In the genomic region with DNA sequence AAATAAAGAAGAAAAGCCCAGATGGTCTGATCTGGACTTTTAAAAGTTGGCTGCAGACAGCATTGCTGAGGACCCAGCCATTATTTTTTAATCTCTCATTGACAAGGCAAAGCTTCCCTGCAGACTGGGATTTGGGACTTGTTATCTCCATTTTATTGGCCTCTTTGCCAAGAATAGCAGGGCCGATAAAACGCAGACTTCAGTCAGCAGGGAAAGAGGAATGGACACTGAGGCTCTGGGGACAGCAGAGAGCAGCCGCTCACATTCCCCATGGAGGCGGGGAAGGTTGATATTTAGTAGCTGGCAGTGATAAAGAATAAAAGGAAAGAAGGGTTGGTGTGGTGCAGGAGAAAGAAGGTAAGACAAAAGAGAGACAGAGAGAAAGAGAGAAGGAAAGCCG, we compare ENCODE assay signal across 18 cellular contexts.
DNase-seq lines count a peak whose midpoint lies in the region; ATAC-seq, FAIRE-seq and TF ChIP-seq lines count a peak whose summit lies in the region.
"Had no signal": no experiment of that assay in that cellular context is flagged by ENCODE, and none has a peak within 500 bp of the region (broad histone marks: within the 10 kb centered on the region; RNA-seq: fewer than 3 reads in every experiment).

No MANE protein-coding gene starts in this region.

- TF ChIP-seq EP300 in HepG2 (IDR thresholded peaks at IDR 0.05; ENCODE audit: low read depth in 2 of 2, low read length in 2 of 2): no peak
- TF ChIP-seq EP300 in HepG2 (CRISPR knock-in tag; IDR thresholded peaks at IDR 0.05; ENCODE audit: borderline replicate concordance): no peak

- in situ Hi-C loops in HepG2 (cut with HindIII; ENCODE audit: extremely low pct_ligation_motif_present, low pct_unique_long_range_greater_than_20kb): no loop called here

- no peaks in the 10 kb centered on the region for H3K9me2 ChIP-seq in hepatocyte (replicated peaks; ENCODE audit: insufficient read depth)

- H3K9ac ChIP-seq in smooth muscle cell (ENCODE audit: low read depth) (no peak overlapping the region), HepG2 (ENCODE audit: insufficient read depth, low read depth, low read length) (no peak overlapping the region)

- FAIRE-seq in HepG2 (lab: Jason Lieb, UNC): no peak
- FAIRE-seq: GM12878, H54 had no signal

- TF ChIP-seq CTCF in right atrium auricular region (IDR thresholded peaks at IDR 0.05) (no peak), fibroblast of pulmonary artery (IDR thresholded peaks at IDR 0.05; ENCODE audit: low read length, missing control alignments) (no peak), hepatocyte (IDR thresholded peaks at IDR 0.05; ENCODE audit: poor library complexity) (no peak), smooth muscle cell (IDR thresholded peaks at IDR 0.05; ENCODE audit: borderline replicate concordance, insufficient read depth, poor library complexity, severe bottlenecking) (no peak), HepG2 (CRISPR knock-in tag; IDR thresholded peaks at IDR 0.05) (no peak)
- no peak for TF ChIP-seq CTCF in CD8-positive, alpha-beta T cell (IDR thresholded peaks at IDR 0.05)

- H3K9me3 ChIP-seq in right atrium auricular region (no peaks in the 10 kb centered on the region), hepatocyte (ENCODE audit: low read depth) (no peaks in the 10 kb centered on the region), smooth muscle cell (replicated peaks; ENCODE audit: low read depth) (no peaks in the 10 kb centered on the region), HepG2 (ENCODE audit: low read length) (no peaks in the 10 kb centered on the region)
- no peaks in the 10 kb centered on the region for H3K9me3 ChIP-seq in CD8-positive, alpha-beta T cell (ENCODE audit: low read length)
- H3K9me3 ChIP-seq: Caco-2, HAP-1 had no signal

- H2AFZ ChIP-seq in hepatocyte (no peak overlapping the region), smooth muscle cell (ENCODE audit: low read depth) (no peak overlapping the region), HepG2 (ENCODE audit: low read length) (no peak overlapping the region)

- intact Hi-C loops in Right ventricle myocardium superior (cut with DNase I): no loop called here
- intact Hi-C loops in HepG2 (cut with micrococcal nuclease; ENCODE audit: unreplicated experiment): no loop called here
- intact Hi-C loops in CD8-positive, alpha-beta T cell (cut with DNase I, micrococcal nuclease): no loop called here

- H3K27ac ChIP-seq in right atrium auricular region (no peak overlapping the region), hepatocyte (no peak overlapping the region), smooth muscle cell (ENCODE audit: low read depth) (no peak overlapping the region), HepG2 (ENCODE audit: extremely low read length, insufficient read depth, low read length) (no peak overlapping the region)
- no peak overlapping the region for H3K27ac ChIP-seq in CD8-positive, alpha-beta T cell (ENCODE audit: low read depth, low read length)

- no peak overlapping the region for H3K27ac Mint-ChIP-seq in CD8-positive, alpha-beta T cell
- H3K27ac Mint-ChIP-seq: CD4-positive, alpha-beta memory T cell; HFFc6 had no signal

- DNase-seq in Right ventricle myocardium superior (no peak), right atrium auricular region (ENCODE audit: low spot score) (no peak), fibroblast of pulmonary artery (ENCODE audit: low read depth) (peak; percentile 14), hepatocyte (ENCODE audit: low spot score) (peak; percentile 10), smooth muscle cell (lab: John Stamatoyannopoulos, UW; ENCODE audit: unreplicated experiment) (no peak), HepG2 (ENCODE audit: low spot score) (no peak)
- no peak for DNase-seq in CD8-positive, alpha-beta T cell
- DNase-seq: C1 segment of cervical spinal cord; Caco-2; CD4-positive, alpha-beta memory T cell; DMS153; DND-41; GDM1; GOT3; HFFc6 had no signal

- no peaks in the 10 kb centered on the region for H3K27me3 ChIP-seq in right atrium auricular region
- H3K27me3 ChIP-seq in hepatocyte: no peaks in the 10 kb centered on the region
- no peaks in the 10 kb centered on the region for H3K27me3 ChIP-seq in smooth muscle cell (ENCODE audit: low read depth)
- no peaks in the 10 kb centered on the region for H3K27me3 ChIP-seq in HepG2 (ENCODE audit: control insufficient read depth in 1 of 2, insufficient read depth in 2 of 2, low read length in 2 of 2)
- no peaks in the 10 kb centered on the region for H3K27me3 ChIP-seq in CD8-positive, alpha-beta T cell (ENCODE audit: insufficient read depth, low read length)

- no peaks in the 10 kb centered on the region for H3K36me3 Mint-ChIP-seq in CD8-positive, alpha-beta T cell
- H3K36me3 Mint-ChIP-seq: CD4-positive, alpha-beta memory T cell had no signal

- H3K4me2 ChIP-seq in hepatocyte (no peak overlapping the region), smooth muscle cell (peak overlapping the region; percentile 4), HepG2 (ENCODE audit: low read depth, low read length) (no peak overlapping the region)

- H3K4me3 ChIP-seq in right atrium auricular region (no peak overlapping the region), fibroblast of pulmonary artery (replicated peaks; ENCODE audit: low read depth, low read length) (no peak overlapping the region), hepatocyte (no peak overlapping the region), smooth muscle cell (no peak overlapping the region), HepG2 (replicated peaks in 1 of 3; ENCODE audit: insufficient read depth in 1 of 3, low read depth in 2 of 3, low read length in 3 of 3) (no peak overlapping the region)
- H3K4me3 ChIP-seq in CD8-positive, alpha-beta T cell (ENCODE audit: low read depth, low read length): no peak overlapping the region
- H3K4me3 ChIP-seq: GM12878, HAP-1 had no signal

- CTCF ChIA-PET in HepG2 (lab: Yijun Ruan, JAX; ENCODE audit: low intra/inter-chr PET ratio, low total read pairs): interaction anchor here (0.6 kb wide), 1 partner anchor 1940 kb away, joined by 3 read pairs; no protein-coding TSS in a partner anchor
- CTCF ChIA-PET in CD8-positive, alpha-beta T cell (lab: Charles Lee): no interaction called here

- H4K20me1 ChIP-seq in hepatocyte (ENCODE audit: insufficient read depth, poor library complexity, severe bottlenecking): no peaks in the 10 kb centered on the region
- no peaks in the 10 kb centered on the region for H4K20me1 ChIP-seq in smooth muscle cell (ENCODE audit: low read depth)
- no peaks in the 10 kb centered on the region for H4K20me1 ChIP-seq in HepG2 (ENCODE audit: insufficient read depth, low read length)

- TF ChIP-seq POLR2A in HepG2 (IDR thresholded peaks at IDR 0.05; ENCODE audit: insufficient read depth in 1 of 2, low read depth in 2 of 2, low read length in 2 of 2): no peak

- H3K9me3 Mint-ChIP-seq in CD8-positive, alpha-beta T cell: peaks cover 15% of the 10 kb centered on the region

- ATAC-seq in Right ventricle myocardium superior (ENCODE audit: poor library complexity): peak; percentile 34
- no peak for ATAC-seq in HepG2
- ATAC-seq in CD8-positive, alpha-beta T cell: no peak
- ATAC-seq: GM12878 had no signal

- H3K27me3 Mint-ChIP-seq in CD8-positive, alpha-beta T cell (ENCODE audit: low read depth): no peaks in the 10 kb centered on the region
- H3K27me3 Mint-ChIP-seq: CD4-positive, alpha-beta memory T cell had no signal

- H3K4me1 ChIP-seq in right atrium auricular region (no peaks in the 10 kb centered on the region), hepatocyte (ENCODE audit: insufficient read depth) (no peaks in the 10 kb centered on the region), smooth muscle cell (ENCODE audit: low read depth) (peaks cover 7% of the 10 kb centered on the region), HepG2 (ENCODE audit: insufficient read depth, low read length) (no peaks in the 10 kb centered on the region)
- no peaks in the 10 kb centered on the region for H3K4me1 ChIP-seq in CD8-positive, alpha-beta T cell (ENCODE audit: insufficient read depth, low read length)
- H3K4me1 ChIP-seq: Caco-2, HAP-1 had no signal

- no peak for TF ChIP-seq RAD21 in HepG2 (CRISPR knock-in tag; IDR thresholded peaks at IDR 0.05)

- BruUV-seq in HepG2 (replicated peaks; lab: Mats Ljungman, UMichigan): no TSS peak

- peaks cover 8% of the 10 kb centered on the region for H3F3A ChIP-seq in smooth muscle cell (ENCODE audit: low read depth)

- H3K4me1 Mint-ChIP-seq in CD8-positive, alpha-beta T cell (ENCODE audit: low read depth): no peaks in the 10 kb centered on the region
- H3K4me1 Mint-ChIP-seq: CD4-positive, alpha-beta memory T cell had no signal

- POLR2A ChIA-PET in HepG2 (lab: Yijun Ruan, JAX): no interaction called here
- POLR2A ChIA-PET in CD8-positive, alpha-beta T cell (lab: Charles Lee): no interaction called here

- 29% methylated on average over 5 of the region's 5 CpGs for WGBS in hepatocyte (ENCODE audit: low lambda C conversion rate, missing lambda C conversion rate)
- 25% methylated on average over 5 of the region's 5 CpGs for WGBS in smooth muscle cell (ENCODE audit: low lambda C conversion rate)
- WGBS in HepG2 (ENCODE audit: low lambda C conversion rate): 5% methylated on average over 5 of the region's 5 CpGs

- H3K79me2 ChIP-seq in hepatocyte (no peaks in the 10 kb centered on the region), smooth muscle cell (ENCODE audit: low read depth) (no peaks in the 10 kb centered on the region), HepG2 (ENCODE audit: insufficient read depth, low read length) (no peaks in the 10 kb centered on the region)

- H3K36me3 ChIP-seq in right atrium auricular region (no peaks in the 10 kb centered on the region), hepatocyte (replicated peaks; ENCODE audit: insufficient read depth, low read depth) (no peaks in the 10 kb centered on the region), smooth muscle cell (ENCODE audit: low read depth) (no peaks in the 10 kb centered on the region), HepG2 (replicated peaks in 1 of 2; ENCODE audit: control insufficient read depth in 1 of 2, insufficient read depth in 2 of 2, low read length in 2 of 2) (no peaks in the 10 kb centered on the region)
- H3K36me3 ChIP-seq in CD8-positive, alpha-beta T cell (ENCODE audit: insufficient read depth, low read length): no peaks in the 10 kb centered on the region
- H3K36me3 ChIP-seq: HAP-1 had no signal

- no peak overlapping the region for H3K4me3 Mint-ChIP-seq in CD8-positive, alpha-beta T cell
- H3K4me3 Mint-ChIP-seq: CD4-positive, alpha-beta memory T cell; HFFc6 had no signal

TF ChIP-seq in HepG2, 621 proteins besides CTCF, POLR2A, EP300 and RAD21:
- TF ChIP-seq ZNF230 (CRISPR knock-in tag; IDR thresholded peaks at IDR 0.05) (no peak), NONO (IDR thresholded peaks at IDR 0.05) (no peak), NONO (CRISPR knock-in tag; conservative IDR thresholded peaks at IDR 0.05) (no peak), YEATS4 (CRISPR knock-in tag; IDR thresholded peaks at IDR 0.05; ENCODE audit: borderline replicate concordance) (no peak), ZSCAN22 (CRISPR knock-in tag; IDR thresholded peaks at IDR 0.05) (no peak)
TF ChIP-seq in HepG2: peak in this region for 0.

Comparison
In these comparisons a context has a peak if more than half of its experiments do, and no peak if none do; other contexts are left out.
1. DNase-seq: peak in fibroblast of pulmonary artery (single experiment) and hepatocyte (single experiment); none in Right ventricle myocardium superior (single experiment), right atrium auricular region (single experiment), smooth muscle cell (single experiment), HepG2 (single experiment) and CD8-positive, alpha-beta T cell (0 of 7).